Comparison of ENCODE assay signal across 10 cellular contexts in genomic region chr1:26618561-26618960, GRCh38.
DNase-seq lines count a peak whose midpoint lies in the region; FAIRE-seq and TF ChIP-seq lines count a peak whose summit lies in the region.
"Had no signal": no experiment of that assay in that cellular context is flagged by ENCODE, and none has a peak within 500 bp of the region (broad histone marks: within the 10 kb centered on the region; RNA-seq: fewer than 3 reads in every experiment).

No MANE protein-coding gene starts in this region.

- no peak overlapping the region for H3K14ac ChIP-seq in H1 (ENCODE audit: insufficient read length)

- no peak overlapping the region for H4K8ac ChIP-seq in H1 (ENCODE audit: extremely low read depth, insufficient read depth, low read length)

- FAIRE-seq in H1 (lab: Jason Lieb, UNC): no peak

- H4K20me1 ChIP-seq in H1 (replicated peaks in 1 of 2; ENCODE audit: control insufficient read depth in 1 of 2, insufficient read depth in 2 of 2, low read length in 2 of 2) (no peaks in the 10 kb centered on the region), osteoblast (ENCODE audit: insufficient read depth, low read length) (no peaks in the 10 kb centered on the region)

- no peak overlapping the region for H2BK5ac ChIP-seq in H1 (ENCODE audit: low read depth, low read length)

- H3K9me3 ChIP-seq in H1 (ENCODE audit: insufficient read depth in 2 of 2, low read depth in 1 of 2, low read length in 1 of 2) (no peaks in the 10 kb centered on the region), osteoblast (ENCODE audit: low read depth, low read length) (no peaks in the 10 kb centered on the region), BE2C (no peaks in the 10 kb centered on the region)

- H3K27ac ChIP-seq in H1 (ENCODE audit: low read depth, low read length) (no peak overlapping the region; the same call in 1 of the 2 replicates), osteoblast (ENCODE audit: low read depth, low read length) (no peak overlapping the region)

- no peak overlapping the region for H3K56ac ChIP-seq in H1 (replicated peaks; ENCODE audit: insufficient read length, low read depth, low read length)

- no peak overlapping the region for H4K91ac ChIP-seq in H1 (replicated peaks; ENCODE audit: insufficient read length, low read length)

- no peak for TF ChIP-seq EP300 in H1 (IDR thresholded peaks at IDR 0.05; ENCODE audit: borderline replicate concordance in 1 of 2, low read depth in 2 of 2, low read length in 2 of 2)

- H3K79me2 ChIP-seq in H1 (ENCODE audit: control insufficient read depth in 1 of 2, insufficient read depth in 2 of 2, low read length in 2 of 2) (no peaks in the 10 kb centered on the region), osteoblast (ENCODE audit: insufficient read depth, low read length) (no peaks in the 10 kb centered on the region)

- peak overlapping the region; percentile 24; the same call in 1 of the 2 replicates for H3K18ac ChIP-seq in H1 (ENCODE audit: extremely low read depth, low read length)

- no peak overlapping the region for H2AK5ac ChIP-seq in H1 (ENCODE audit: low read depth, low read length)

- H3K4ac ChIP-seq in H1 (replicated peaks; ENCODE audit: insufficient read length, low read depth, low read length): no peak overlapping the region

- TF ChIP-seq RAD21 in H1 (IDR thresholded peaks at IDR 0.05 in 1 of 2, conservative IDR thresholded peaks at IDR 0.05 in 1 of 2; ENCODE audit: low read depth in 2 of 2, low read length in 2 of 2): no peak

- DNase-seq in ELF-1 (ENCODE audit: low read depth, low spot score) (peak; percentile 16), MV-4-11 (lab: John Stamatoyannopoulos, UW) (peak; percentile 64), H1 (ENCODE audit: low read depth in 1 of 2, low spot score in 2 of 2) (no peak), osteoblast (ENCODE audit: insufficient read length, low spot score, missing footprints) (no peak), H4 (ENCODE audit: low spot score) (no peak), BE2C (no peak), activated T-cell treated with anti-CD3 and anti-CD28 coated beads for 4 hours (no peak)
- DNase-seq in activated CD4-positive, CD25-positive, alpha-beta regulatory T cell (lab: John Stamatoyannopoulos, UW): no peak
- DNase-seq: activated T-cell treated with anti-CD3 and anti-CD28 coated beads, Interleukin-2, amount 50 U/mL, for 48 hours; nucleus accumbens had no signal

- POLR2A ChIA-PET in H1 (lab: Charles Lee; ENCODE audit: partially characterized antibody): no interaction called here

- H2BK120ac ChIP-seq in H1 (replicated peaks; ENCODE audit: low read depth, low read length): no peak overlapping the region

- H3K4me3 ChIP-seq in H1 (ENCODE audit: extremely low read depth in 1 of 4, insufficient read depth in 2 of 4, low read depth in 3 of 4, low read length in 4 of 4) (peak overlapping the region in 3 of 4 experiments; percentile 1 to 73 (median 5); a peak in 4 of 8 replicates), osteoblast (ENCODE audit: insufficient read depth, low read length) (no peak overlapping the region), BE2C (ENCODE audit: low read depth, low read length) (no peak overlapping the region)

- H3K27me3 ChIP-seq in H1 (replicated peaks in 1 of 4; ENCODE audit: control insufficient read depth in 3 of 4, extremely low read depth in 1 of 4, insufficient read depth in 3 of 4, low read length in 3 of 4): no peaks in the 10 kb centered on the region; a peak in 3 of 7 replicates
- no peaks in the 10 kb centered on the region for H3K27me3 ChIP-seq in osteoblast (ENCODE audit: insufficient read depth, low read length)
- no peaks in the 10 kb centered on the region for H3K27me3 ChIP-seq in BE2C

- H2BK20ac ChIP-seq in H1 (ENCODE audit: low read length): no peak overlapping the region

- CTCF ChIA-PET in H1 (lab: Charles Lee; ENCODE audit: partially characterized antibody): interaction anchor here (0.6 to 2.1 kb wide), 5 partner anchors 9 to 310 kb away, joined by 3 to 9 read pairs (median 3); no protein-coding TSS in a partner anchor

- no peak overlapping the region for H2AFZ ChIP-seq in H1 (ENCODE audit: low read length)
- H2AFZ ChIP-seq in osteoblast (ENCODE audit: low read length): peak overlapping the region; percentile 54

- WGBS in H1 (ENCODE audit: extremely low coverage in 1 of 2, insufficient coverage in 1 of 2, insufficient read length in 1 of 2, insufficient replicate concordance in 2 of 2, low coverage in 1 of 2, low lambda C conversion rate in 2 of 2, missing lambda C conversion rate in 1 of 2), 2 experiments: 20% methylated on average over 3 of the region's 3 CpGs; no CpG with 5 or more reads in 1 of the 2 experiments

- H3K9ac ChIP-seq in H1 (replicated peaks in 1 of 4; ENCODE audit: extremely low read depth in 1 of 4, low read depth in 3 of 4, low read length in 3 of 4): no peak overlapping the region

- H3K4me1 ChIP-seq in H1 (replicated peaks in 1 of 4; ENCODE audit: control insufficient read depth in 3 of 4, insufficient read depth in 4 of 4, low read length in 3 of 4): peaks cover 3 to 12% (median 3%) of the 10 kb centered on the region in 4 experiments; a peak in 6 of 7 replicates
- H3K4me1 ChIP-seq in osteoblast (ENCODE audit: insufficient read depth, low read length): peaks cover 17% of the 10 kb centered on the region
- no peaks in the 10 kb centered on the region for H3K4me1 ChIP-seq in BE2C

- H3K23me2 ChIP-seq in H1 (ENCODE audit: low read depth, low read length): peaks cover 5% of the 10 kb centered on the region

- no peak overlapping the region for H2BK15ac ChIP-seq in H1 (ENCODE audit: low read length)

- H3K36me3 ChIP-seq in H1 (ENCODE audit: control insufficient read depth in 2 of 4, insufficient read depth in 4 of 4, low read length in 3 of 4) (no peaks in the 10 kb centered on the region), osteoblast (ENCODE audit: insufficient read depth, low read length) (no peaks in the 10 kb centered on the region), BE2C (no peaks in the 10 kb centered on the region)

- H3K79me1 ChIP-seq in H1 (ENCODE audit: low read depth, low read length): no peaks in the 10 kb centered on the region

- H4K5ac ChIP-seq in H1 (ENCODE audit: insufficient read length, low read depth, low read length): no peak overlapping the region

- H3K4me2 ChIP-seq in H1 (ENCODE audit: insufficient read depth in 1 of 2, low read depth in 2 of 2, low read length in 2 of 2): peak overlapping the region; percentile 81 to 83
- no peak overlapping the region for H3K4me2 ChIP-seq in osteoblast (ENCODE audit: insufficient read depth, low read length)

- TF ChIP-seq POLR2A in H1 (IDR thresholded peaks at IDR 0.05; ENCODE audit: control extremely low read depth in 1 of 2, low read depth in 2 of 2, low read length in 2 of 2): no peak

- no peak overlapping the region for H2BK12ac ChIP-seq in H1 (ENCODE audit: low read depth, low read length)

- TF ChIP-seq CTCF in H1 (IDR thresholded peaks at IDR 0.05; ENCODE audit: control extremely low read depth in 1 of 3, insufficient read depth in 1 of 3, low read depth in 1 of 3, low read length in 3 of 3): no peak
- no peak for TF ChIP-seq CTCF in osteoblast (IDR thresholded peaks at IDR 0.05; ENCODE audit: extremely low read depth, low read depth, low read length)
- TF ChIP-seq CTCF in BE2C (IDR thresholded peaks at IDR 0.05; ENCODE audit: low read depth, low read length): no peak

- H3K23ac ChIP-seq in H1 (ENCODE audit: insufficient read length): no peak overlapping the region

TF ChIP-seq in H1, 55 proteins besides CTCF, POLR2A, EP300 and RAD21 (continues in another document):
- no peak for TF ChIP-seq POU5F1 (IDR thresholded peaks at IDR 0.05; ENCODE audit: low read depth, low read length)
- TF ChIP-seq USF2 (IDR thresholded peaks at IDR 0.05; ENCODE audit: low read length): no peak
- TF ChIP-seq TAF1 (IDR thresholded peaks at IDR 0.05; ENCODE audit: low read depth, low read length): no peak
- no peak for TF ChIP-seq JUN (IDR thresholded peaks at IDR 0.05; ENCODE audit: low read depth, low read length)
- TF ChIP-seq CEBPB (IDR thresholded peaks at IDR 0.05; ENCODE audit: low read depth, low read length): no peak
- 0 out of 2 replicates have a peak, but pooled peaks have one; percentile 33 for TF ChIP-seq TBP (IDR thresholded peaks at IDR 0.05; ENCODE audit: low read depth, low read length)
- no peak for TF ChIP-seq CBX8 (IDR thresholded peaks at IDR 0.05; ENCODE audit: borderline replicate concordance, low read depth, low read length)
- TF ChIP-seq GABPA (IDR thresholded peaks at IDR 0.05; ENCODE audit: borderline replicate concordance, insufficient read depth, low read length): no peak
- TF ChIP-seq SRF (IDR thresholded peaks at IDR 0.05; ENCODE audit: low read depth, low read length): peak; percentile 38; the same call in 1 of the 2 replicates
- TF ChIP-seq SAP30 (IDR thresholded peaks at IDR 0.05; ENCODE audit: insufficient read depth, insufficient replicate concordance, low read length): no peak
- no peak for TF ChIP-seq GTF2F1 (IDR thresholded peaks at IDR 0.05; ENCODE audit: borderline replicate concordance, low read depth, low read length)

Comparison
In these comparisons a context has a peak if more than half of its experiments do, and no peak if none do; other contexts are left out.
1. DNase-seq: peak in ELF-1 (single experiment) and MV-4-11 (single experiment); none in H1 (0 of 2), osteoblast (single experiment), H4 (single experiment), activated CD4-positive, CD25-positive, alpha-beta regulatory T cell (0 of 4), BE2C (single experiment) and activated T-cell treated with anti-CD3 and anti-CD28 coated beads for 4 hours (single experiment).
2. H3K4me3 ChIP-seq: peak in H1 (3 of 4); none in osteoblast (single experiment) and BE2C (single experiment).